8 cellular contexts compared by ENCODE assay signal in genomic region chr2:37648316-37649011, GRCh38. TPM values are rescaled to one million over a fixed set of nuclear protein-coding genes. Genes with fewer than 3 reads are reported as not detected.
DNase-seq lines count a peak whose midpoint lies in the region; ATAC-seq and TF ChIP-seq lines count a peak whose summit lies in the region.

No MANE protein-coding gene starts in this region.

- ATAC-seq in body of pancreas (peak; percentile 67), GM19324 (IDR thresholded peaks at IDR 0.05; ENCODE audit: low FRiP score, unreplicated experiment) (no peak), GM21619 (IDR thresholded peaks at IDR 0.05; ENCODE audit: unreplicated experiment) (no peak)

- WGBS in body of pancreas, 2 donors, result 63 to 90% methylated on average over 9 of the region's 9 CpGs

- no peak overlapping the region for H3K9ac ChIP-seq in muscle layer of colon (ENCODE audit: low read length)

- H3K4me2 ChIP-seq in PC-9, result no peak overlapping the region

- no peak for TF ChIP-seq POLR2A in body of pancreas (IDR thresholded peaks at IDR 0.05)

- peaks cover 16% of the 10 kb centered on the region for H3F3A ChIP-seq in PC-9 (ENCODE audit: insufficient read depth, low read depth)

- TF ChIP-seq CTCF in body of pancreas (IDR thresholded peaks at IDR 0.05) (peak in 1 of 7 experiments; percentile 15), PC-9 (conservative IDR thresholded peaks at IDR 0.05) (no peak)

- H3K4me1 ChIP-seq in body of pancreas (peaks cover 14% of the 10 kb centered on the region), muscle layer of colon (ENCODE audit: insufficient read depth, low read length) (peaks cover 68% of the 10 kb centered on the region), PC-9 (replicated peaks; ENCODE audit: insufficient read depth) (peaks cover 20% of the 10 kb centered on the region)

- POLR2A ChIA-PET in PC-9 (lab: Charles Lee; ENCODE audit: unreplicated experiment), result no interaction called here

- intact Hi-C loops in body of pancreas (cut with DNase I), result no loop called here
- intact Hi-C loops in PC-9 (cut with micrococcal nuclease; ENCODE audit: unreplicated experiment), result no loop called here

- H3K9me3 ChIP-seq in body of pancreas (no peaks in the 10 kb centered on the region), muscle layer of colon (ENCODE audit: low read length) (no peaks in the 10 kb centered on the region), PC-9 (ENCODE audit: insufficient read depth, low read depth) (peaks cover 6% of the 10 kb centered on the region; the same call in 1 of the 2 replicates)

- CTCF ChIA-PET in PC-9 (lab: Charles Lee), result interaction anchor here (0.6 kb wide), 1 partner anchor 74 kb away, joined by 3 read pairs; no protein-coding TSS in a partner anchor

- DNase-seq in Ammon's horn (ENCODE audit: low spot score) (peak; percentile 61), NCI-H146 treated with DMSO at 0.1 percent for 48 hours (lab: John Stamatoyannopoulos, UW; ENCODE audit: unreplicated experiment) (peak; percentile 63), body of pancreas (peak in 3 of 4 donors; percentile 30 to 65 (median 38)), OCI-M2 (lab: John Stamatoyannopoulos, UW; ENCODE audit: unreplicated experiment) (no peak), PC-9 (no peak)

- H3K79me2 ChIP-seq in PC-9 (ENCODE audit: low read depth), result peaks cover 88% of the 10 kb centered on the region

- H3K9me2 ChIP-seq in PC-9 (ENCODE audit: insufficient read depth), result no peaks in the 10 kb centered on the region

- H3K27ac ChIP-seq in body of pancreas, result peak overlapping the region in 2 of 4 donors; percentile 14 to 52
- peak overlapping the region; percentile 56 for H3K27ac ChIP-seq in muscle layer of colon (ENCODE audit: low read depth, low read length)
- H3K27ac ChIP-seq in PC-9, result no peak overlapping the region

- no peak overlapping the region for H2AFZ ChIP-seq in PC-9

- no TSS peak for BruUV-seq in PC-9 (replicated peaks; lab: Mats Ljungman, UMichigan)

- H4K20me1 ChIP-seq in PC-9 (ENCODE audit: insufficient read depth), result peaks cover 3% of the 10 kb centered on the region; the same call in 1 of the 2 replicates

- no peaks in the 10 kb centered on the region for H3K27me3 ChIP-seq in body of pancreas
- H3K27me3 ChIP-seq in muscle layer of colon (ENCODE audit: control insufficient read depth in 1 of 2, insufficient read depth in 2 of 2, low read length in 2 of 2), result no peaks in the 10 kb centered on the region
- H3K27me3 ChIP-seq in PC-9 (ENCODE audit: insufficient read depth, low read depth), result no peaks in the 10 kb centered on the region

- H3K4me3 ChIP-seq in body of pancreas, result no peak overlapping the region
- H3K4me3 ChIP-seq in muscle layer of colon (ENCODE audit: low read depth in 1 of 2, low read length in 2 of 2), result peak overlapping the region in 1 of 2 donors; percentile 0
- H3K4me3 ChIP-seq in PC-9, result no peak overlapping the region

- H3K36me3 ChIP-seq in body of pancreas (replicated peaks in 1 of 2; ENCODE audit: insufficient read depth in 1 of 2, low read depth in 2 of 2) (no peaks in the 10 kb centered on the region), muscle layer of colon (ENCODE audit: insufficient read depth, low read length) (peaks cover 29% of the 10 kb centered on the region), PC-9 (ENCODE audit: low read depth) (peaks cover 59% of the 10 kb centered on the region)

RNA-seq across cellular contexts. Expression of gene CDC42EP3, which starts 23.0 kb away (rescaled TPM):
- total RNA-seq in body of pancreas, result 1 to 10 TPM; 5.3 to 7.8 TPM
- 41.6 and 54.1 TPM in 2 replicates for total RNA-seq in PC-9 (2021)

Comparison
In these comparisons a context has a peak if more than half of its experiments do, and no peak if none do; other contexts are left out.
1. DNase-seq: peak in Ammon's horn (single experiment), NCI-H146 treated with DMSO at 0.1 percent for 48 hours (single experiment) and body of pancreas (3 of 4); none in OCI-M2 (single experiment) and PC-9 (0 of 2).